Comparison of ENCODE assay signal across 12 cellular contexts in genomic region chr20:50054626-50055511, GRCh38. TPM values are rescaled to one million over a fixed set of nuclear protein-coding genes. Genes with fewer than 3 reads are reported as not detected.
DNase-seq lines count a peak whose midpoint lies in the region; ATAC-seq and TF ChIP-seq lines count a peak whose summit lies in the region.
"Had no signal": no experiment of that assay in that cellular context is flagged by ENCODE, and none has a peak within 500 bp of the region (broad histone marks: within the 10 kb centered on the region; RNA-seq: fewer than 3 reads in every experiment).

No MANE protein-coding gene starts in this region.

- H3K27ac ChIP-seq in SJCRH30, result peak overlapping the region; percentile 52; the same call in 1 of the 2 replicates

- peaks cover 24% of the 10 kb centered on the region; the same call in 1 of the 2 replicates for H3K4me1 ChIP-seq in SJCRH30
- peaks cover 9% of the 10 kb centered on the region for H3K4me1 ChIP-seq in neuron (ENCODE audit: insufficient read depth, low read length)

- H3K27me3 ChIP-seq in SJCRH30, result no peaks in the 10 kb centered on the region
- no peaks in the 10 kb centered on the region for H3K27me3 ChIP-seq in neuron (ENCODE audit: insufficient read depth, low read length)

- TF ChIP-seq CTCF in fibroblast of villous mesenchyme (IDR thresholded peaks at IDR 0.05; ENCODE audit: insufficient read depth, low read depth, low read length), result no peak

- no peaks in the 10 kb centered on the region for H3K9me3 ChIP-seq in SJCRH30 (replicated peaks)
- no peaks in the 10 kb centered on the region for H3K9me3 ChIP-seq in neuron (ENCODE audit: low read length)

- DNase-seq in AG08396 (ENCODE audit: low spot score) (peak; percentile 66), SJCRH30 (peak; percentile 93 to 97), fibroblast of villous mesenchyme (ENCODE audit: low read depth) (peak; percentile 63), A172 (ENCODE audit: low spot score) (no peak), CD1c-positive myeloid dendritic cell (ENCODE audit: extremely low spot score) (no peak), RPMI8226 (no peak)
- DNase-seq: activated naive CD4-positive, alpha-beta T cell treated with anti-CD3 and anti-CD28 coated beads, Interleukin-2, amount 10 ng/mL, durations not matched to agents 7 days and 5 days; CD4-positive, CD25-positive, alpha-beta regulatory T cell; NCI-H1092; T-helper 17 cell had no signal

- ATAC-seq in HG03108 (IDR thresholded peaks at IDR 0.05; ENCODE audit: unreplicated experiment), result no peak
- ATAC-seq: T-helper 17 cell had no signal

- H3K4me3 ChIP-seq in SJCRH30, result peak overlapping the region; percentile 33
- H3K4me3 ChIP-seq in fibroblast of villous mesenchyme (ENCODE audit: low read depth, low read length), result no peak overlapping the region
- no peak overlapping the region for H3K4me3 ChIP-seq in neuron (ENCODE audit: low read length)

- peak overlapping the region; percentile 68 for H2AFZ ChIP-seq in neuron (ENCODE audit: low read depth, low read length)

- H3K36me3 ChIP-seq in SJCRH30 (no peaks in the 10 kb centered on the region), neuron (ENCODE audit: insufficient read depth, low read length) (no peaks in the 10 kb centered on the region)

RNA-seq across cellular contexts. Expression of gene UBE2V1, which starts 58.1 kb away (rescaled TPM):
- 216 and 249 TPM in 2 replicates for total RNA-seq in SJCRH30 (2014; rRNA removed; shearing (Covaris generic))
- total RNA-seq in fibroblast of villous mesenchyme, result 88.1 and 90.2 TPM in 2 replicates
- 58.9 and 59.1 TPM in 2 replicates for total RNA-seq in A172 (2014; rRNA removed; shearing (Covaris generic))

Comparison
In these comparisons a context has a peak if more than half of its experiments do, and no peak if none do; other contexts are left out.
1. DNase-seq: peak in AG08396 (single experiment), SJCRH30 (2 of 2) and fibroblast of villous mesenchyme (single experiment); none in A172 (single experiment), CD1c-positive myeloid dendritic cell (single experiment) and RPMI8226 (single experiment).